ENCODE assay signal across 1 cellular context in the genomic region with DNA sequence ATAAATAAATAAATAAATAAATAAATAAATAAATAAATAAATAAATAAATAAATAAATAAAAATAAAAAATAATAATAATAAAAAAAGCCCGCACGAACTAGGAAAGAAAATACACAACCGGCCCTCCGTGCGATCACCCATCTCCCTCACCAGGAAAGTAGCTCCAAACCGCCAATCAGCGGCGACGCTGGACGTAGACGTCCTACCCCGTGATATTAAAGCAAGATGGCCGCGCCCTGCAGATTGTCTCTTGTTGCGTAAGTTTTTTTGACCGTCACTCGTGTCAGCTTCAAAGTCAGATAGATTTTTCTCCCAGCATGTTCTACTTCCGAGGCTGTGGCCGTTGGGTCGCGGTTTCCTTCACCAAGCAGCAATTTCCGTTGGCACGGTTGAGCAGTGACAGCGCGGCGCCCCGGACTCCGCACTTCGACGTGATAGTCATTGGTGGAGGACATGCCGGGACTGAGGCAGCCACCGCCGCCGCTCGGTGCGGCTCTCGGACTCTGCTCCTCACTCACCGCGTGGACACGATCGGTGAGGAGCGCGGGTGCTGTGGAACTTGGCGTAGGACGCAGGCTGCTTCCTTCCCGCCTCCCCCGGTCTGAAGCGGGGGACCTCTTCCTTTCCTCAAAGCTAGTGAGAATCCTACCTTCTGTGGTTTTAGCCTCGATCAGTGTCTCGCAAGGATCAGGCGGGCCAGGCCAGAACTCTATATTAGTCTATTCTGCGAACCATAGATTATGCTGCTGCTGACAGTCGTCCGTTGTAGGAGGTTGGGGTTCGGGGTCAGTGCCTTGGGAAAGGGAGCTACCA.
TF ChIP-seq lines count a peak whose summit lies in the region.

A gene with protein sequence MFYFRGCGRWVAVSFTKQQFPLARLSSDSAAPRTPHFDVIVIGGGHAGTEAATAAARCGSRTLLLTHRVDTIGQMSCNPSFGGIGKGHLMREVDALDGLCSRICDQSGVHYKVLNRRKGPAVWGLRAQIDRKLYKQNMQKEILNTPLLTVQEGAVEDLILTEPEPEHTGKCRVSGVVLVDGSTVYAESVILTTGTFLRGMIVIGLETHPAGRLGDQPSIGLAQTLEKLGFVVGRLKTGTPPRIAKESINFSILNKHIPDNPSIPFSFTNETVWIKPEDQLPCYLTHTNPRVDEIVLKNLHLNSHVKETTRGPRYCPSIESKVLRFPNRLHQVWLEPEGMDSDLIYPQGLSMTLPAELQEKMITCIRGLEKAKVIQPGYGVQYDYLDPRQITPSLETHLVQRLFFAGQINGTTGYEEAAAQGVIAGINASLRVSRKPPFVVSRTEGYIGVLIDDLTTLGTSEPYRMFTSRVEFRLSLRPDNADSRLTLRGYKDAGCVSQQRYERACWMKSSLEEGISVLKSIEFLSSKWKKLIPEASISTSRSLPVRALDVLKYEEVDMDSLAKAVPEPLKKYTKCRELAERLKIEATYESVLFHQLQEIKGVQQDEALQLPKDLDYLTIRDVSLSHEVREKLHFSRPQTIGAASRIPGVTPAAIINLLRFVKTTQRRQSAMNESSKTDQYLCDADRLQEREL (plus strand): TSS at position 201 of the 814 bp plus-strand sequence. CDS start 118 bp downstream, at position 319.

TF ChIP-seq in HEK293, 187 proteins besides CTCF, POLR2A, EP300 and RAD21 (continued from another document and continues in another):
- peak; percentile 84; the same call in 1 of the 2 replicates for TF ChIP-seq GLI2 (tag by site-specific recombination; IDR thresholded peaks at IDR 0.05; ENCODE audit: borderline replicate concordance, low read depth)
- peak; percentile 98 for TF ChIP-seq ZNF292 (tag by site-specific recombination; IDR thresholded peaks at IDR 0.05; ENCODE audit: borderline replicate concordance, low read depth)
- no peak for TF ChIP-seq ZNF248 (tag by site-specific recombination; IDR thresholded peaks at IDR 0.05)
- TF ChIP-seq ZNF768 (tag by site-specific recombination; IDR thresholded peaks at IDR 0.05): no peak; the same call in 1 of the 2 replicates
- peak; percentile 66; the same call in 1 of the 2 replicates for TF ChIP-seq ZNF19 (tag by site-specific recombination; IDR thresholded peaks at IDR 0.05; ENCODE audit: low read depth)
- TF ChIP-seq ZNF555 (tag by site-specific recombination; conservative IDR thresholded peaks at IDR 0.05): peak; percentile 100
- 0 out of 2 replicates have a peak, but pooled peaks have one; percentile 70 for TF ChIP-seq ZNF530 (tag by site-specific recombination; IDR thresholded peaks at IDR 0.05; ENCODE audit: low read depth)
- no peak for TF ChIP-seq ZNF776 (tag by site-specific recombination; IDR thresholded peaks at IDR 0.05; ENCODE audit: borderline replicate concordance)
- peak; percentile 83 for TF ChIP-seq ZNF654 (tag by site-specific recombination; IDR thresholded peaks at IDR 0.05; ENCODE audit: low read depth)
- peak; percentile 98 for TF ChIP-seq ZNF433 (tag by site-specific recombination; IDR thresholded peaks at IDR 0.05; ENCODE audit: low read depth)
- TF ChIP-seq ZNF394 (tag by site-specific recombination; IDR thresholded peaks at IDR 0.05; ENCODE audit: borderline replicate concordance): peak; percentile 100
- no peak for TF ChIP-seq ZNF544 (tag by site-specific recombination; IDR thresholded peaks at IDR 0.05)
- TF ChIP-seq, protein P1, sequence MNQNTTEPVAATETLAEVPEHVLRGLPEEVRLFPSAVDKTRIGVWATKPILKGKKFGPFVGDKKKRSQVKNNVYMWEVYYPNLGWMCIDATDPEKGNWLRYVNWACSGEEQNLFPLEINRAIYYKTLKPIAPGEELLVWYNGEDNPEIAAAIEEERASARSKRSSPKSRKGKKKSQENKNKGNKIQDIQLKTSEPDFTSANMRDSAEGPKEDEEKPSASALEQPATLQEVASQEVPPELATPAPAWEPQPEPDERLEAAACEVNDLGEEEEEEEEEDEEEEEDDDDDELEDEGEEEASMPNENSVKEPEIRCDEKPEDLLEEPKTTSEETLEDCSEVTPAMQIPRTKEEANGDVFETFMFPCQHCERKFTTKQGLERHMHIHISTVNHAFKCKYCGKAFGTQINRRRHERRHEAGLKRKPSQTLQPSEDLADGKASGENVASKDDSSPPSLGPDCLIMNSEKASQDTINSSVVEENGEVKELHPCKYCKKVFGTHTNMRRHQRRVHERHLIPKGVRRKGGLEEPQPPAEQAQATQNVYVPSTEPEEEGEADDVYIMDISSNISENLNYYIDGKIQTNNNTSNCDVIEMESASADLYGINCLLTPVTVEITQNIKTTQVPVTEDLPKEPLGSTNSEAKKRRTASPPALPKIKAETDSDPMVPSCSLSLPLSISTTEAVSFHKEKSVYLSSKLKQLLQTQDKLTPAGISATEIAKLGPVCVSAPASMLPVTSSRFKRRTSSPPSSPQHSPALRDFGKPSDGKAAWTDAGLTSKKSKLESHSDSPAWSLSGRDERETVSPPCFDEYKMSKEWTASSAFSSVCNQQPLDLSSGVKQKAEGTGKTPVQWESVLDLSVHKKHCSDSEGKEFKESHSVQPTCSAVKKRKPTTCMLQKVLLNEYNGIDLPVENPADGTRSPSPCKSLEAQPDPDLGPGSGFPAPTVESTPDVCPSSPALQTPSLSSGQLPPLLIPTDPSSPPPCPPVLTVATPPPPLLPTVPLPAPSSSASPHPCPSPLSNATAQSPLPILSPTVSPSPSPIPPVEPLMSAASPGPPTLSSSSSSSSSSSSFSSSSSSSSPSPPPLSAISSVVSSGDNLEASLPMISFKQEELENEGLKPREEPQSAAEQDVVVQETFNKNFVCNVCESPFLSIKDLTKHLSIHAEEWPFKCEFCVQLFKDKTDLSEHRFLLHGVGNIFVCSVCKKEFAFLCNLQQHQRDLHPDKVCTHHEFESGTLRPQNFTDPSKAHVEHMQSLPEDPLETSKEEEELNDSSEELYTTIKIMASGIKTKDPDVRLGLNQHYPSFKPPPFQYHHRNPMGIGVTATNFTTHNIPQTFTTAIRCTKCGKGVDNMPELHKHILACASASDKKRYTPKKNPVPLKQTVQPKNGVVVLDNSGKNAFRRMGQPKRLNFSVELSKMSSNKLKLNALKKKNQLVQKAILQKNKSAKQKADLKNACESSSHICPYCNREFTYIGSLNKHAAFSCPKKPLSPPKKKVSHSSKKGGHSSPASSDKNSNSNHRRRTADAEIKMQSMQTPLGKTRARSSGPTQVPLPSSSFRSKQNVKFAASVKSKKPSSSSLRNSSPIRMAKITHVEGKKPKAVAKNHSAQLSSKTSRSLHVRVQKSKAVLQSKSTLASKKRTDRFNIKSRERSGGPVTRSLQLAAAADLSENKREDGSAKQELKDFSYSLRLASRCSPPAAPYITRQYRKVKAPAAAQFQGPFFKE (tag by site-specific recombination; IDR thresholded peaks at IDR 0.05; ENCODE audit: borderline replicate concordance): no peak
- TF ChIP-seq RBAK (tag by site-specific recombination; IDR thresholded peaks at IDR 0.05): peak; percentile 69; the same call in 1 of the 2 replicates
- no peak for TF ChIP-seq SALL2 (tag by site-specific recombination; IDR thresholded peaks at IDR 0.05; ENCODE audit: borderline replicate concordance)
- TF ChIP-seq, protein P2, sequence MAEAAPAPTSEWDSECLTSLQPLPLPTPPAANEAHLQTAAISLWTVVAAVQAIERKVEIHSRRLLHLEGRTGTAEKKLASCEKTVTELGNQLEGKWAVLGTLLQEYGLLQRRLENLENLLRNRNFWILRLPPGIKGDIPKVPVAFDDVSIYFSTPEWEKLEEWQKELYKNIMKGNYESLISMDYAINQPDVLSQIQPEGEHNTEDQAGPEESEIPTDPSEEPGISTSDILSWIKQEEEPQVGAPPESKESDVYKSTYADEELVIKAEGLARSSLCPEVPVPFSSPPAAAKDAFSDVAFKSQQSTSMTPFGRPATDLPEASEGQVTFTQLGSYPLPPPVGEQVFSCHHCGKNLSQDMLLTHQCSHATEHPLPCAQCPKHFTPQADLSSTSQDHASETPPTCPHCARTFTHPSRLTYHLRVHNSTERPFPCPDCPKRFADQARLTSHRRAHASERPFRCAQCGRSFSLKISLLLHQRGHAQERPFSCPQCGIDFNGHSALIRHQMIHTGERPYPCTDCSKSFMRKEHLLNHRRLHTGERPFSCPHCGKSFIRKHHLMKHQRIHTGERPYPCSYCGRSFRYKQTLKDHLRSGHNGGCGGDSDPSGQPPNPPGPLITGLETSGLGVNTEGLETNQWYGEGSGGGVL (tag by site-specific recombination; IDR thresholded peaks at IDR 0.05): no peak
- no peak for TF ChIP-seq ZNF350 (tag by site-specific recombination; IDR thresholded peaks at IDR 0.05)
- no peak for TF ChIP-seq HOXA7 (CRISPR knock-in tag; IDR thresholded peaks at IDR 0.05; ENCODE audit: borderline replicate concordance)
- TF ChIP-seq ZNF701 (tag by site-specific recombination; IDR thresholded peaks at IDR 0.05): no peak
- no peak for TF ChIP-seq ZNF221 (tag by site-specific recombination; IDR thresholded peaks at IDR 0.05; ENCODE audit: borderline replicate concordance)
- TF ChIP-seq, protein P3, sequence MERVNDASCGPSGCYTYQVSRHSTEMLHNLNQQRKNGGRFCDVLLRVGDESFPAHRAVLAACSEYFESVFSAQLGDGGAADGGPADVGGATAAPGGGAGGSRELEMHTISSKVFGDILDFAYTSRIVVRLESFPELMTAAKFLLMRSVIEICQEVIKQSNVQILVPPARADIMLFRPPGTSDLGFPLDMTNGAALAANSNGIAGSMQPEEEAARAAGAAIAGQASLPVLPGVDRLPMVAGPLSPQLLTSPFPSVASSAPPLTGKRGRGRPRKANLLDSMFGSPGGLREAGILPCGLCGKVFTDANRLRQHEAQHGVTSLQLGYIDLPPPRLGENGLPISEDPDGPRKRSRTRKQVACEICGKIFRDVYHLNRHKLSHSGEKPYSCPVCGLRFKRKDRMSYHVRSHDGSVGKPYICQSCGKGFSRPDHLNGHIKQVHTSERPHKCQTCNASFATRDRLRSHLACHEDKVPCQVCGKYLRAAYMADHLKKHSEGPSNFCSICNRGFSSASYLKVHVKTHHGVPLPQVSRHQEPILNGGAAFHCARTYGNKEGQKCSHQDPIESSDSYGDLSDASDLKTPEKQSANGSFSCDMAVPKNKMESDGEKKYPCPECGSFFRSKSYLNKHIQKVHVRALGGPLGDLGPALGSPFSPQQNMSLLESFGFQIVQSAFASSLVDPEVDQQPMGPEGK (tag by site-specific recombination; IDR thresholded peaks at IDR 0.05): no peak; the same call in 1 of the 2 replicates
- TF ChIP-seq ZNF571 (tag by site-specific recombination; IDR thresholded peaks at IDR 0.05): no peak
- TF ChIP-seq, protein P4, sequence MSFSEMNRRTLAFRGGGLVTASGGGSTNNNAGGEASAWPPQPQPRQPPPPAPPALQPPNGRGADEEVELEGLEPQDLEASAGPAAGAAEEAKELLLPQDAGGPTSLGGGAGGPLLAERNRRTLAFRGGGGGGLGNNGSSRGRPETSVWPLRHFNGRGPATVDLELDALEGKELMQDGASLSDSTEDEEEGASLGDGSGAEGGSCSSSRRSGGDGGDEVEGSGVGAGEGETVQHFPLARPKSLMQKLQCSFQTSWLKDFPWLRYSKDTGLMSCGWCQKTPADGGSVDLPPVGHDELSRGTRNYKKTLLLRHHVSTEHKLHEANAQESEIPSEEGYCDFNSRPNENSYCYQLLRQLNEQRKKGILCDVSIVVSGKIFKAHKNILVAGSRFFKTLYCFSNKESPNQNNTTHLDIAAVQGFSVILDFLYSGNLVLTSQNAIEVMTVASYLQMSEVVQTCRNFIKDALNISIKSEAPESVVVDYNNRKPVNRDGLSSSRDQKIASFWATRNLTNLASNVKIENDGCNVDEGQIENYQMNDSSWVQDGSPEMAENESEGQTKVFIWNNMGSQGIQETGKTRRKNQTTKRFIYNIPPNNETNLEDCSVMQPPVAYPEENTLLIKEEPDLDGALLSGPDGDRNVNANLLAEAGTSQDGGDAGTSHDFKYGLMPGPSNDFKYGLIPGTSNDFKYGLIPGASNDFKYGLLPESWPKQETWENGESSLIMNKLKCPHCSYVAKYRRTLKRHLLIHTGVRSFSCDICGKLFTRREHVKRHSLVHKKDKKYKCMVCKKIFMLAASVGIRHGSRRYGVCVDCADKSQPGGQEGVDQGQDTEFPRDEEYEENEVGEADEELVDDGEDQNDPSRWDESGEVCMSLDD (tag by site-specific recombination; IDR thresholded peaks at IDR 0.05): no peak
- TF ChIP-seq OVOL3 (tag by site-specific recombination; IDR thresholded peaks at IDR 0.05): peak; percentile 80; the same call in 1 of the 2 replicates
- peak; percentile 88 for TF ChIP-seq ZNF629 (tag by site-specific recombination; IDR thresholded peaks at IDR 0.05)
- peak; percentile 98 for TF ChIP-seq ZNF510 (tag by site-specific recombination; IDR thresholded peaks at IDR 0.05; ENCODE audit: insufficient replicate concordance)
- TF ChIP-seq ZNF830 (tag by site-specific recombination; IDR thresholded peaks at IDR 0.05; ENCODE audit: low read depth): no peak
- TF ChIP-seq ZNF140 (tag by site-specific recombination; IDR thresholded peaks at IDR 0.05): peak; percentile 96
- no peak for TF ChIP-seq ZFP41 (tag by site-specific recombination; IDR thresholded peaks at IDR 0.05; ENCODE audit: borderline replicate concordance)
- peak; percentile 99 for TF ChIP-seq ZNF266 (tag by site-specific recombination; IDR thresholded peaks at IDR 0.05; ENCODE audit: low read depth)
- peak; percentile 85; the same call in 1 of the 2 replicates for TF ChIP-seq ZNF514 (tag by site-specific recombination; IDR thresholded peaks at IDR 0.05)
- TF ChIP-seq, protein P5, sequence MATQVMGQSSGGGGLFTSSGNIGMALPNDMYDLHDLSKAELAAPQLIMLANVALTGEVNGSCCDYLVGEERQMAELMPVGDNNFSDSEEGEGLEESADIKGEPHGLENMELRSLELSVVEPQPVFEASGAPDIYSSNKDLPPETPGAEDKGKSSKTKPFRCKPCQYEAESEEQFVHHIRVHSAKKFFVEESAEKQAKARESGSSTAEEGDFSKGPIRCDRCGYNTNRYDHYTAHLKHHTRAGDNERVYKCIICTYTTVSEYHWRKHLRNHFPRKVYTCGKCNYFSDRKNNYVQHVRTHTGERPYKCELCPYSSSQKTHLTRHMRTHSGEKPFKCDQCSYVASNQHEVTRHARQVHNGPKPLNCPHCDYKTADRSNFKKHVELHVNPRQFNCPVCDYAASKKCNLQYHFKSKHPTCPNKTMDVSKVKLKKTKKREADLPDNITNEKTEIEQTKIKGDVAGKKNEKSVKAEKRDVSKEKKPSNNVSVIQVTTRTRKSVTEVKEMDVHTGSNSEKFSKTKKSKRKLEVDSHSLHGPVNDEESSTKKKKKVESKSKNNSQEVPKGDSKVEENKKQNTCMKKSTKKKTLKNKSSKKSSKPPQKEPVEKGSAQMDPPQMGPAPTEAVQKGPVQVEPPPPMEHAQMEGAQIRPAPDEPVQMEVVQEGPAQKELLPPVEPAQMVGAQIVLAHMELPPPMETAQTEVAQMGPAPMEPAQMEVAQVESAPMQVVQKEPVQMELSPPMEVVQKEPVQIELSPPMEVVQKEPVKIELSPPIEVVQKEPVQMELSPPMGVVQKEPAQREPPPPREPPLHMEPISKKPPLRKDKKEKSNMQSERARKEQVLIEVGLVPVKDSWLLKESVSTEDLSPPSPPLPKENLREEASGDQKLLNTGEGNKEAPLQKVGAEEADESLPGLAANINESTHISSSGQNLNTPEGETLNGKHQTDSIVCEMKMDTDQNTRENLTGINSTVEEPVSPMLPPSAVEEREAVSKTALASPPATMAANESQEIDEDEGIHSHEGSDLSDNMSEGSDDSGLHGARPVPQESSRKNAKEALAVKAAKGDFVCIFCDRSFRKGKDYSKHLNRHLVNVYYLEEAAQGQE (tag by site-specific recombination; IDR thresholded peaks at IDR 0.05): peak; percentile 93
- TF ChIP-seq FEZF1 (tag by site-specific recombination; IDR thresholded peaks at IDR 0.05): no peak; the same call in 1 of the 2 replicates
- no peak for TF ChIP-seq KLF10 (tag by site-specific recombination; IDR thresholded peaks at IDR 0.05)
- TF ChIP-seq ZNF521 (tag by site-specific recombination; IDR thresholded peaks at IDR 0.05): no peak
